Comparison of ENCODE assay signal across 13 cellular contexts in the genomic region with DNA sequence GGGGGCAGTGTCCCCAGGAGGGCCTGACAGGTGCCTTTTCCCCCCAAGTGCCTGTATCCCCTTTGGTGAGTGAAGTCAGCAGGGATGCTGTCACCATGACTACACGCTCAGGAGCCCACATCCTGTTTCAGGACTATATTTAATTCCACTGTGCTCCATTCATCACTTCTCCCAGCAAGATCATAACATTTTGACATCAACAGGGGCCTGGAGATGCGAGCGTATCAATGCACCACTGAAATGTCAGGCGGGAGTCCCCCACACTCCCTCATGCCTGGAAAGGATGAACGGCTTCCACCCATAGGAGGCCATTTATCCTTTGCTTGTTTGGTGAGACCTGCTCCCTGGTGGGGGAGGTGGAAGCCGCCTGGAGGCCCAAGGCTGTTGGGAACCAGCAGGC.
"Had no signal": no experiment of that assay in that cellular context is flagged by ENCODE, and none has a peak within 500 bp of the region (broad histone marks: within the 10 kb centered on the region; RNA-seq: fewer than 3 reads in every experiment).

No MANE protein-coding gene starts in this region.

- H3K36me3 Mint-ChIP-seq: activated naive CD4-positive, alpha-beta T cell treated with anti-CD3 and anti-CD28 coated beads, Interleukin-2, amount 10 ng/mL, durations not matched to agents 7 days and 5 days had no signal

- H3K4me3 Mint-ChIP-seq: activated naive CD4-positive, alpha-beta T cell treated with anti-CD3 and anti-CD28 coated beads, Interleukin-2, amount 10 ng/mL, durations not matched to agents 7 days and 5 days; endodermal cell; nephron had no signal

- DNase-seq: activated CD4-positive, alpha-beta T cell treated with anti-CD3 and anti-CD28 coated beads for 4 hours; activated naive CD4-positive, alpha-beta T cell treated with anti-CD3 and anti-CD28 coated beads, Interleukin-2, amount 10 ng/mL, durations not matched to agents 7 days and 5 days; dorsolateral prefrontal cortex; erythroblast; left colon; lower lobe of right lung; occipital lobe; right lobe of liver; T-helper 2 cell had no signal

- ATAC-seq: left colon, lower lobe of right lung, right lobe of liver had no signal

- H3K4me1 Mint-ChIP-seq: activated naive CD4-positive, alpha-beta T cell treated with anti-CD3 and anti-CD28 coated beads, Interleukin-2, amount 10 ng/mL, durations not matched to agents 7 days and 5 days had no signal

- H3K9me3 Mint-ChIP-seq: activated naive CD4-positive, alpha-beta T cell treated with anti-CD3 and anti-CD28 coated beads, Interleukin-2, amount 10 ng/mL, durations not matched to agents 7 days and 5 days; activated T-helper 2 cell treated with anti-CD3 and anti-CD28 coated beads, Interferon-gamma antibody, Interleukin-2, Interleukin-4, amounts not matched to agents 10 μg/mL and 5 μg/mL and 100 μg/mL, durations not matched to agents 14 hours and 24 hours and 36 hours; endodermal cell; nephron had no signal

- H3K27ac Mint-ChIP-seq: activated naive CD4-positive, alpha-beta T cell treated with anti-CD3 and anti-CD28 coated beads, Interleukin-2, amount 10 ng/mL, durations not matched to agents 7 days and 5 days; activated T-helper 2 cell treated with anti-CD3 and anti-CD28 coated beads, Interferon-gamma antibody, Interleukin-2, Interleukin-4, amounts not matched to agents 10 μg/mL and 5 μg/mL and 100 μg/mL, durations not matched to agents 14 hours and 24 hours and 36 hours; endodermal cell; nephron; progenitor cell of endocrine pancreas had no signal
